18 cellular contexts compared by ENCODE assay signal in genomic region chr11:65295001-65295400, GRCh38. TPM values are rescaled to one million over a fixed set of nuclear protein-coding genes. Genes with fewer than 3 reads are reported as not detected.
DNase-seq lines count a peak whose midpoint lies in the region; ATAC-seq, FAIRE-seq and TF ChIP-seq lines count a peak whose summit lies in the region.
"Had no signal": no experiment of that assay in that cellular context is flagged by ENCODE, and none has a peak within 500 bp of the region (broad histone marks: within the 10 kb centered on the region; RNA-seq: fewer than 3 reads in every experiment).

No MANE protein-coding gene starts in this region.

- no peak for TF ChIP-seq POLR2A in uterus (IDR thresholded peaks at IDR 0.05)

- intact Hi-C loops in right cardiac atrium (cut with DNase I) (no loop called here), uterus (cut with DNase I; ENCODE audit: low total_unique reads) (no loop called here)

- in situ Hi-C loops in G401 (cut with HindIII; ENCODE audit: low sequenced_read_pairs): no loop called here

- no peaks in the 10 kb centered on the region for H3K9me3 Mint-ChIP-seq in osteocyte (ENCODE audit: unreplicated experiment)
- H3K9me3 Mint-ChIP-seq: activated T-helper 17 cell treated with anti-CD3 and anti-CD28 coated beads, Interleukin-2, amount 50 U/mL, for 72 hours; brain; GM23338 had no signal

- H3K27me3 Mint-ChIP-seq in osteocyte (ENCODE audit: unreplicated experiment): no peaks in the 10 kb centered on the region
- H3K27me3 Mint-ChIP-seq: activated CD4-positive, alpha-beta T cell treated with anti-CD3 and anti-CD28 coated beads for 36 hours; activated CD8-positive, alpha-beta memory T cell treated with anti-CD3 and anti-CD28 coated beads, Interleukin-2, amount 10 ng/mL, durations not matched to agents 7 days and 5 days; activated T-helper 17 cell treated with anti-CD3 and anti-CD28 coated beads, Interleukin-2, amount 50 U/mL, for 72 hours; brain had no signal

- H3K36me3 ChIP-seq in rectal smooth muscle tissue (ENCODE audit: control insufficient read depth, insufficient read depth, low read length) (no peaks in the 10 kb centered on the region), uterus (no peaks in the 10 kb centered on the region)

- DNase-seq in right cardiac atrium (peak in 2 of 3 donors; percentile 66 to 72), uterus (no peak), HTR-8/SVneo (ENCODE audit: insufficient read length, low spot score) (no peak), osteocyte (ENCODE audit: extremely low spot score, unreplicated experiment) (no peak), G401 (ENCODE audit: low spot score) (no peak)
- DNase-seq: activated CD4-positive, alpha-beta T cell treated with anti-CD3 and anti-CD28 coated beads for 36 hours; activated CD8-positive, alpha-beta memory T cell treated with anti-CD3 and anti-CD28 coated beads, Interleukin-2, amount 10 ng/mL, durations not matched to agents 7 days and 5 days; DMS79; NCI-H146; NCI-H2171 treated with DMSO at 0.1 percent for 48 hours; SHP77 treated with DMSO at 0.1 percent for 48 hours had no signal

- peaks cover 52% of the 10 kb centered on the region for H3K4me1 Mint-ChIP-seq in osteocyte (ENCODE audit: unreplicated experiment)
- H3K4me1 Mint-ChIP-seq: activated CD4-positive, alpha-beta T cell treated with anti-CD3 and anti-CD28 coated beads for 36 hours had no signal

- WGBS in right cardiac atrium: 85% methylated on average over 11 of the region's 11 CpGs

- peaks cover 12% of the 10 kb centered on the region for H3K36me3 Mint-ChIP-seq in osteocyte (ENCODE audit: unreplicated experiment)

- H3K4me3 ChIP-seq in right cardiac atrium (ENCODE audit: low read length) (no peak overlapping the region), rectal smooth muscle tissue (ENCODE audit: low read length) (no peak overlapping the region), uterus (no peak overlapping the region)
- H3K4me3 ChIP-seq: GM23338 had no signal

- peak overlapping the region; percentile 97 for H3K27ac ChIP-seq in cingulate gyrus (ENCODE audit: low read depth, low read length)
- H3K27ac ChIP-seq in right cardiac atrium (ENCODE audit: low read length): no peak overlapping the region
- H3K27ac ChIP-seq in rectal smooth muscle tissue (ENCODE audit: low read depth, low read length): peak overlapping the region; percentile 95
- peak overlapping the region; percentile 91 to 95 for H3K27ac ChIP-seq in uterus

- FAIRE-seq in HTR-8/SVneo (lab: Jason Lieb, UNC): no peak
- FAIRE-seq: TTC549 had no signal

- no peak overlapping the region for H3K9ac ChIP-seq in rectal smooth muscle tissue (ENCODE audit: low read length)

- H3K9me3 ChIP-seq in right cardiac atrium (ENCODE audit: control insufficient read depth, low read length): no peaks in the 10 kb centered on the region
- no peaks in the 10 kb centered on the region for H3K9me3 ChIP-seq in uterus

- ATAC-seq in right cardiac atrium: no peak
- ATAC-seq: activated CD4-positive, alpha-beta T cell treated with anti-CD3 and anti-CD28 coated beads for 36 hours; activated CD8-positive, alpha-beta memory T cell treated with anti-CD3 and anti-CD28 coated beads, Interleukin-2, amount 10 ng/mL, durations not matched to agents 7 days and 5 days; activated T-helper 17 cell treated with anti-CD3 and anti-CD28 coated beads, Interleukin-2, amount 50 U/mL, for 72 hours; GM23338 had no signal

- no peak overlapping the region for H3K27ac Mint-ChIP-seq in osteocyte (ENCODE audit: unreplicated experiment)
- H3K27ac Mint-ChIP-seq: activated CD4-positive, alpha-beta T cell treated with anti-CD3 and anti-CD28 coated beads for 36 hours; activated CD8-positive, alpha-beta memory T cell treated with anti-CD3 and anti-CD28 coated beads, Interleukin-2, amount 10 ng/mL, durations not matched to agents 7 days and 5 days; activated T-helper 17 cell treated with anti-CD3 and anti-CD28 coated beads, Interleukin-2, amount 50 U/mL, for 72 hours; GM23338 had no signal

- no peak overlapping the region for H3K4me3 Mint-ChIP-seq in osteocyte (ENCODE audit: unreplicated experiment)
- H3K4me3 Mint-ChIP-seq: activated CD4-positive, alpha-beta T cell treated with anti-CD3 and anti-CD28 coated beads for 36 hours; activated CD8-positive, alpha-beta memory T cell treated with anti-CD3 and anti-CD28 coated beads, Interleukin-2, amount 10 ng/mL, durations not matched to agents 7 days and 5 days; activated T-helper 17 cell treated with anti-CD3 and anti-CD28 coated beads, Interleukin-2, amount 50 U/mL, for 72 hours; GM23338 had no signal

- no peak for TF ChIP-seq CTCF in uterus (IDR thresholded peaks at IDR 0.05)
- TF ChIP-seq CTCF in osteocyte (IDR thresholded peaks at IDR 0.05): no peak

- H3K4me1 ChIP-seq in right cardiac atrium (ENCODE audit: control insufficient read depth, insufficient read depth, low read length): peaks cover 28% of the 10 kb centered on the region
- peaks cover 69% of the 10 kb centered on the region for H3K4me1 ChIP-seq in rectal smooth muscle tissue (ENCODE audit: control insufficient read depth, insufficient read depth, low read length)
- peaks cover 29 to 56% of the 10 kb centered on the region in 2 donors for H3K4me1 ChIP-seq in uterus

- H3K27me3 ChIP-seq in right cardiac atrium (ENCODE audit: control insufficient read depth, insufficient read depth): no peaks in the 10 kb centered on the region
- H3K27me3 ChIP-seq in rectal smooth muscle tissue (ENCODE audit: control insufficient read depth, insufficient read depth, low read length): no peaks in the 10 kb centered on the region
- H3K27me3 ChIP-seq in uterus: no peaks in the 10 kb centered on the region

RNA-seq across cellular contexts. Expression of gene CDC42EP2, which starts 19.7 kb away (rescaled TPM):
- total RNA-seq in right cardiac atrium (10 to 100 TPM in 2 of 4 donors, 1 to 10 TPM in 2; 9.1 to 21.2 (median 10.7) TPM), uterus (10 to 100 TPM in 3 of 4 donors, 1 to 10 TPM in 1; 9.7 to 65.3 (median 33.2) TPM), osteocyte (20.7 and 23.1 TPM in 2 replicates)
- polyA plus RNA-seq in right cardiac atrium: 12.2 TPM
- total RNA-seq in G401 (2014; rRNA removed; shearing (Covaris generic)): 4.6 TPM in 1 of 2 replicates, not detected in the other
- total RNA-seq: mononuclear cell had no signal

RNA-seq across cellular contexts. Expression of gene POLA2, which starts 33.2 kb away (rescaled TPM):
- total RNA-seq in right cardiac atrium: 10 to 100 TPM in 1 of 4 donors, 1 to 10 TPM in 3; 5.8 to 13.1 (median 7.5) TPM
- 5.7 TPM for polyA plus RNA-seq in right cardiac atrium
- total RNA-seq in uterus: 10 to 100 TPM in 2 of 4 donors, 1 to 10 TPM in 2; 3.3 to 13.5 (median 7.6) TPM
- total RNA-seq in osteocyte: 5.9 and 9.3 TPM in 2 replicates
- 10.8 and 19.4 TPM in 2 replicates for total RNA-seq in G401 (2014; rRNA removed; shearing (Covaris generic))

RNA-seq across cellular contexts. Expression of gene DPF2, which starts 38.7 kb away (rescaled TPM):
- total RNA-seq in right cardiac atrium: 10 to 100 TPM; 51.9 to 61.6 (median 59.7) TPM
- polyA plus RNA-seq in right cardiac atrium: 33.2 TPM
- total RNA-seq in uterus: 100 to 1,000 TPM in 1 of 4 donors, 10 to 100 TPM in 3; 16.1 to 108 (median 56.8) TPM
- total RNA-seq in osteocyte: 57.7 and 74.9 TPM in 2 replicates
- 52.8 and 54.3 TPM in 2 replicates for total RNA-seq in G401 (2014; rRNA removed; shearing (Covaris generic))

RNA-seq across cellular contexts. Expression of gene TIGD3, which starts 59.5 kb away (rescaled TPM):
- total RNA-seq in right cardiac atrium: under 1 TPM in 3 of 4 donors, not detected in 1; 0.14 to 0.23 (median 0.15) TPM
- 0.20 TPM for polyA plus RNA-seq in right cardiac atrium
- total RNA-seq in uterus: under 1 TPM in 2 of 4 donors, not detected in 2; under 0.01 to 0.35 TPM
- total RNA-seq in osteocyte: 0.16 and 0.24 TPM in 2 replicates
- 0.12 and 1.9 TPM in 2 replicates for total RNA-seq in G401 (2014; rRNA removed; shearing (Covaris generic))

Comparison
In these comparisons a context has a peak if more than half of its experiments do, and no peak if none do; other contexts are left out.
1. DNase-seq: peak in right cardiac atrium (2 of 3); none in uterus (0 of 2), HTR-8/SVneo (single experiment), osteocyte (single experiment) and G401 (single experiment).